In genomic region chr20:54355631-54356280, GRCh38 we compare ENCODE assay signal across 25 cellular contexts.
A peak's percentile ranks its signal among the peaks of the same experiment; 100 is the strongest.
DNase-seq lines count a peak whose midpoint lies in the region; FAIRE-seq and TF ChIP-seq lines count a peak whose summit lies in the region.
"Had no signal": no experiment of that assay in that cellular context is flagged by ENCODE, and none has a peak within 500 bp of the region (broad histone marks: within the 10 kb centered on the region; RNA-seq: fewer than 3 reads in every experiment).

No MANE protein-coding gene starts in this region.

- no peak for TF ChIP-seq CTCF in bronchial epithelial cell (IDR thresholded peaks at IDR 0.05; ENCODE audit: insufficient read depth, low read length, severe bottlenecking)
- no peak for TF ChIP-seq CTCF in foreskin fibroblast (IDR thresholded peaks at IDR 0.05; ENCODE audit: low read depth, low read length)

- FAIRE-seq in bronchial epithelial cell (lab: Jason Lieb, UNC), result no peak
- no peak for FAIRE-seq in urothelium cell line (lab: Jason Lieb, UNC)
- FAIRE-seq: HepG2 had no signal

- peaks cover 3 to 13% of the 10 kb centered on the region in 2 donors for H3K27me3 Mint-ChIP-seq in CD4-positive, alpha-beta memory T cell

- H3K36me3 ChIP-seq in bronchial epithelial cell (ENCODE audit: control insufficient read depth, insufficient read depth, low read length), result no peaks in the 10 kb centered on the region
- no peaks in the 10 kb centered on the region for H3K36me3 ChIP-seq in CD4-positive, alpha-beta memory T cell (ENCODE audit: insufficient read depth, low read length)
- H3K36me3 ChIP-seq: SJSA1 had no signal

- intact Hi-C loops in CD4-positive, alpha-beta memory T cell (cut with micrococcal nuclease), result no loop called here

- H3K27ac Mint-ChIP-seq in CD4-positive, alpha-beta memory T cell, result no peak overlapping the region
- H3K27ac Mint-ChIP-seq: activated CD4-positive, alpha-beta T cell treated with anti-CD3 and anti-CD28 coated beads for 36 hours; activated T-cell treated with anti-CD3 and anti-CD28 coated beads, Interleukin-2, amount 50 U/mL, for 72 hours; nephron; T-helper 17 cell had no signal

- no peaks in the 10 kb centered on the region for H3K9me3 ChIP-seq in CD4-positive, alpha-beta memory T cell (ENCODE audit: control insufficient read depth in 1 of 2, low read length in 2 of 2)
- H3K9me3 ChIP-seq: SJSA1 had no signal

- H3K27ac ChIP-seq in CD4-positive, alpha-beta memory T cell (ENCODE audit: low read depth, low read length), result no peak overlapping the region
- H3K27ac ChIP-seq: HL-60, parathyroid adenoma, SJSA1 had no signal

- H3K4me3 Mint-ChIP-seq in CD4-positive, alpha-beta memory T cell, result no peak overlapping the region
- H3K4me3 Mint-ChIP-seq: activated CD4-positive, alpha-beta T cell treated with anti-CD3 and anti-CD28 coated beads for 36 hours; activated T-cell treated with anti-CD3 and anti-CD28 coated beads, Interleukin-2, amount 50 U/mL, for 72 hours; nephron; T-helper 17 cell had no signal

- no peaks in the 10 kb centered on the region for H3K36me3 Mint-ChIP-seq in CD4-positive, alpha-beta memory T cell

- CTCF ChIA-PET in CD4-positive, alpha-beta memory T cell (lab: Charles Lee; ENCODE audit: partially characterized antibody), result no interaction called here

- peaks cover 0 to 1% (median 0%) of the 10 kb centered on the region in 4 donors for H3K4me1 Mint-ChIP-seq in CD4-positive, alpha-beta memory T cell
- H3K4me1 Mint-ChIP-seq: T-helper 17 cell had no signal

- POLR2A ChIA-PET in CD4-positive, alpha-beta memory T cell (lab: Charles Lee; ENCODE audit: partially characterized antibody), result no interaction called here

- no peaks in the 10 kb centered on the region for H3K27me3 ChIP-seq in bronchial epithelial cell (ENCODE audit: control insufficient read depth, insufficient read depth, low read length)
- no peaks in the 10 kb centered on the region for H3K27me3 ChIP-seq in CD4-positive, alpha-beta memory T cell (ENCODE audit: insufficient read depth, low read length)
- H3K27me3 ChIP-seq: SJSA1 had no signal

- peak; percentile 58 for DNase-seq in DMS 273 treated with DMSO at 0.1 percent for 48 hours (lab: John Stamatoyannopoulos, UW)
- DNase-seq in NCI-H2171 treated with DMSO at 0.1 percent for 48 hours (lab: John Stamatoyannopoulos, UW), result peak; percentile 96
- peak; percentile 62 for DNase-seq in bronchial epithelial cell (ENCODE audit: low read depth)
- peak; percentile 11 to 48 for DNase-seq in foreskin fibroblast
- DNase-seq in urothelium cell line (ENCODE audit: low spot score), result no peak
- DNase-seq in CD4-positive, alpha-beta memory T cell, result no peak
- DNase-seq in CD1c-positive myeloid dendritic cell (ENCODE audit: extremely low spot score), result no peak
- DNase-seq in NOMO-1 treated with dmso at 0.1 percent for 144 hours (lab: John Stamatoyannopoulos, UW; ENCODE audit: unreplicated experiment), result no peak
- DNase-seq: activated CD4-positive, alpha-beta T cell treated with anti-CD3 and anti-CD28 coated beads for 36 hours; activated naive CD4-positive, alpha-beta T cell treated with anti-CD3 and anti-CD28 coated beads, Interleukin-2, amount 50 U/mL, for 16 hours; activated T-cell treated with anti-CD3 and anti-CD28 coated beads, Interleukin-2, amount 50 U/mL, for 72 hours; Calu3; cerebellar nuclear complex; effector CD4-positive, alpha-beta T cell; EL; head of caudate nucleus; left ventricle myocardium superior; NCI-H1436 treated with DMSO at 0.1 percent for 48 hours; NCI-H2227 treated with DMSO at 0.1 percent for 48 hours; T-helper 17 cell had no signal

- H3K4me3 ChIP-seq in bronchial epithelial cell (ENCODE audit: low read depth, low read length) (no peak overlapping the region), foreskin fibroblast (ENCODE audit: low read depth in 1 of 2, low read length in 2 of 2) (no peak overlapping the region)
- H3K4me3 ChIP-seq in CD4-positive, alpha-beta memory T cell (ENCODE audit: low read length in 2 of 2), result no peak overlapping the region
- H3K4me3 ChIP-seq: SJSA1 had no signal

- H3K4me1 ChIP-seq in CD4-positive, alpha-beta memory T cell (ENCODE audit: insufficient read depth, low read length), result no peaks in the 10 kb centered on the region
- H3K4me1 ChIP-seq: parathyroid adenoma had no signal

- peaks cover 0 to 5% (median 0%) of the 10 kb centered on the region in 8 donors for H3K9me3 Mint-ChIP-seq in CD4-positive, alpha-beta memory T cell
- H3K9me3 Mint-ChIP-seq: activated T-cell treated with anti-CD3 and anti-CD28 coated beads, Interleukin-2, amount 50 U/mL, for 72 hours; nephron had no signal

Comparison
In these comparisons a context has a peak if more than half of its experiments do, and no peak if none do; other contexts are left out.
1. DNase-seq: peak in DMS 273 treated with DMSO at 0.1 percent for 48 hours (single experiment), NCI-H2171 treated with DMSO at 0.1 percent for 48 hours (single experiment), bronchial epithelial cell (single experiment) and foreskin fibroblast (2 of 2); none in urothelium cell line (single experiment), CD4-positive, alpha-beta memory T cell (0 of 5), CD1c-positive myeloid dendritic cell (single experiment) and NOMO-1 treated with dmso at 0.1 percent for 144 hours (single experiment).